16 cellular contexts compared by ENCODE assay signal in the genomic region with DNA sequence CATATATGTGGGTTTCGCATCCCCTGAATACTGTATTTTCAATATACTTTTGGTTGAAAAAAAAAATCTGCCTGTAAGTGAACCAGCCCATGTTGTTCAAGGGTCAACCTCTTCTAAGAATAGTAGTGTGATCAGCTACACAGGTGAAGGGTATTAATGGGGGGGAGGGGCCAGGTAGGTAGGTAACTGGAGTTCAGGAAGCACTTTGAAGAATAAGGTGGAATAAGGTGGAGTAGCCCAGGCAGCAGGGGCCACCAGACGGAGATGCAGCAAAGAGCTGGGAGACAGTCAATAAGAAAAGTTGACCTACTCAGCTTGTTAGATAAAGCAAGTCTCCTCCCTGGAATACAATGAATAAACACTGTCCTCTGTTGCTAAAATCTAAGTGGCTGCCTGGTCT. TPM values are rescaled to one million over a fixed set of nuclear protein-coding genes. Genes with fewer than 3 reads are reported as not detected.
"Had no signal": no experiment of that assay in that cellular context is flagged by ENCODE, and none has a peak within 500 bp of the region (broad histone marks: within the 10 kb centered on the region; RNA-seq: fewer than 3 reads in every experiment).

No MANE protein-coding gene starts in this region.

- DNase-seq: activated CD4-positive, CD25-positive, alpha-beta regulatory T cell treated with anti-CD3 and anti-CD28 coated beads, Interleukin-2, amount 50 U/mL, for 72 hours; activated gamma-delta T cell treated with Interleukin-2 at 50 U/mL for 16 hours; erythroblast; left colon; natural killer cell; posterior cingulate gyrus; stimulated activated CD4-positive, alpha-beta T cell treated with anti-CD3 and anti-CD28 coated beads, Interleukin-2, amount 100 ng/mL, for 48 hours; stimulated activated naive B cell treated with anti-CD40 and anti-IgM and Interleukin-4, amounts not matched to agents 10 μg/mL and 1 μg/mL and 100 μg/mL, for 72 hours had no signal

- H3K9me3 ChIP-seq: tibial nerve, vagina had no signal

- H3K27ac ChIP-seq: tibial nerve, vagina had no signal

- H3K9me3 Mint-ChIP-seq: natural killer cell; stimulated activated naive B cell treated with anti-CD40 and anti-IgM and Interleukin-4, amounts not matched to agents 10 μg/mL and 1 μg/mL and 100 μg/mL, for 72 hours had no signal

- ATAC-seq: left colon; natural killer cell; stimulated activated naive B cell treated with anti-CD40 and anti-IgM and Interleukin-4, amounts not matched to agents 10 μg/mL and 1 μg/mL and 100 μg/mL, for 72 hours had no signal

- H3K27me3 ChIP-seq: tibial nerve, vagina had no signal

- H3K27ac Mint-ChIP-seq: natural killer cell; stimulated activated naive B cell treated with anti-CD40 and anti-IgM and Interleukin-4, amounts not matched to agents 10 μg/mL and 1 μg/mL and 100 μg/mL, for 72 hours had no signal

- H3K27me3 Mint-ChIP-seq: stimulated activated naive B cell treated with anti-CD40 and anti-IgM and Interleukin-4, amounts not matched to agents 10 μg/mL and 1 μg/mL and 100 μg/mL, for 72 hours had no signal

- H3K4me3 Mint-ChIP-seq: natural killer cell; stimulated activated naive B cell treated with anti-CD40 and anti-IgM and Interleukin-4, amounts not matched to agents 10 μg/mL and 1 μg/mL and 100 μg/mL, for 72 hours had no signal

- H3K4me3 ChIP-seq: tibial nerve, vagina had no signal

RNA-seq across cellular contexts. Expression of gene GYS2, which starts 43.7 kb away (rescaled TPM):
- total RNA-seq: astrocyte, bronchial epithelial cell, dermis microvascular lymphatic vessel endothelial cell, left colon, lung microvascular endothelial cell, mononuclear cell, natural killer cell, skeletal muscle tissue had no signal
